Comparison of ENCODE assay signal across 1 cellular context in the genomic region with DNA sequence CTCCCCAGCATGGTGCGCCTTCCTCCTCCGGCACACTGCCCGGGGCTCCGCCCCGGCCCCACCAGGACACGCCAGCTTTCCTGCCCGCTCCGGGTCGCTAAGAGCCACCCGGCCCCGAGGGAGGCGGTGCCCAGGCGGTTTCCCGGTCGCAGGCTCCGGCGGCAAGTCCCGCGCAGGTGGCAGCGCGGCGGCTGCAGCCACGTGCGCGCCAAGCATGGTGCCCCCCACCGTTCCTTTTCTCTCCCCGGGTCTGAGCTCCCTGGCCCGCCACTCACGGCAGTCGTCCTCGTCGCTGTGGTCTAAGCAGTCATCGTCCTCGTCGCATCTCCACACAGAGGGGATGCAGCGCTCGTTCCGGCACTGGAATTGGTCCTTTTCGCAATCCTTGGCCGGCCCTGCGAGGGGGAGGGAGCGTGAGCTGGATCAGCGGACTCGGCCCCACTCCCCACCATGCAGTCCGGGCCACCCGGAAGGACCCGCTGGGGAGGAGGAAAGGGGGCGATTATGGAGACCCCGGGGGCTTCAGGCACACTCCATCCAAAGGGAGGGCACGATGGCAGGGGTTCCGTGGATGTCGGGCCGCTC.
A peak's percentile ranks its signal among the peaks of the same experiment; 100 is the strongest.
TF ChIP-seq lines count a peak whose summit lies in the region.

No MANE protein-coding gene starts in this region.

TF ChIP-seq in HepG2, 621 proteins besides CTCF, POLR2A, EP300 and RAD21 (continued from another document and continues in another):
- TF ChIP-seq, protein P1, sequence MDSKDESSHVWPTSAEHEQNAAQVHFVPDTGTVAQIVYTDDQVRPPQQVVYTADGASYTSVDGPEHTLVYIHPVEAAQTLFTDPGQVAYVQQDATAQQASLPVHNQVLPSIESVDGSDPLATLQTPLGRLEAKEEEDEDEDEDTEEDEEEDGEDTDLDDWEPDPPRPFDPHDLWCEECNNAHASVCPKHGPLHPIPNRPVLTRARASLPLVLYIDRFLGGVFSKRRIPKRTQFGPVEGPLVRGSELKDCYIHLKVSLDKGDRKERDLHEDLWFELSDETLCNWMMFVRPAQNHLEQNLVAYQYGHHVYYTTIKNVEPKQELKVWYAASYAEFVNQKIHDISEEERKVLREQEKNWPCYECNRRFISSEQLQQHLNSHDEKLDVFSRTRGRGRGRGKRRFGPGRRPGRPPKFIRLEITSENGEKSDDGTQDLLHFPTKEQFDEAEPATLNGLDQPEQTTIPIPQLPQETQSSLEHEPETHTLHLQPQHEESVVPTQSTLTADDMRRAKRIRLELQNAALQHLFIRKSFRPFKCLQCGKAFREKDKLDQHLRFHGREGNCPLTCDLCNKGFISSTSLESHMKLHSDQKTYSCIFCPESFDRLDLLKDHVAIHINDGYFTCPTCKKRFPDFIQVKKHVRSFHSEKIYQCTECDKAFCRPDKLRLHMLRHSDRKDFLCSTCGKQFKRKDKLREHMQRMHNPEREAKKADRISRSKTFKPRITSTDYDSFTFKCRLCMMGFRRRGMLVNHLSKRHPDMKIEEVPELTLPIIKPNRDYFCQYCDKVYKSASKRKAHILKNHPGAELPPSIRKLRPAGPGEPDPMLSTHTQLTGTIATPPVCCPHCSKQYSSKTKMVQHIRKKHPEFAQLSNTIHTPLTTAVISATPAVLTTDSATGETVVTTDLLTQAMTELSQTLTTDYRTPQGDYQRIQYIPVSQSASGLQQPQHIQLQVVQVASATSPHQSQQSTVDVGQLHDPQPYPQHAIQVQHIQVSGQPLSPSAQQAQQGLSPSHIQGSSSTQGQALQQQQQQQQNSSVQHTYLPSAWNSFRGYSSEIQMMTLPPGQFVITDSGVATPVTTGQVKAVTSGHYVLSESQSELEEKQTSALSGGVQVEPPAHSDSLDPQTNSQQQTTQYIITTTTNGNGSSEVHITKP (CRISPR knock-in tag; IDR thresholded peaks at IDR 0.05; ENCODE audit: low read depth), result no peak
- TF ChIP-seq, protein P2, sequence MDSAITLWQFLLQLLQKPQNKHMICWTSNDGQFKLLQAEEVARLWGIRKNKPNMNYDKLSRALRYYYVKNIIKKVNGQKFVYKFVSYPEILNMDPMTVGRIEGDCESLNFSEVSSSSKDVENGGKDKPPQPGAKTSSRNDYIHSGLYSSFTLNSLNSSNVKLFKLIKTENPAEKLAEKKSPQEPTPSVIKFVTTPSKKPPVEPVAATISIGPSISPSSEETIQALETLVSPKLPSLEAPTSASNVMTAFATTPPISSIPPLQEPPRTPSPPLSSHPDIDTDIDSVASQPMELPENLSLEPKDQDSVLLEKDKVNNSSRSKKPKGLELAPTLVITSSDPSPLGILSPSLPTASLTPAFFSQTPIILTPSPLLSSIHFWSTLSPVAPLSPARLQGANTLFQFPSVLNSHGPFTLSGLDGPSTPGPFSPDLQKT (CRISPR knock-in tag; IDR thresholded peaks at IDR 0.05; ENCODE audit: borderline replicate concordance), result no peak
- TF ChIP-seq ZNF816 (CRISPR knock-in tag; IDR thresholded peaks at IDR 0.05; ENCODE audit: borderline replicate concordance) (no peak), PAF1 (CRISPR knock-in tag; IDR thresholded peaks at IDR 0.05) (no peak), ZNF724P (CRISPR knock-in tag; IDR thresholded peaks at IDR 0.05; ENCODE audit: borderline replicate concordance) (peak; percentile 56; the same call in 1 of the 2 replicates), SRSF4 (IDR thresholded peaks at IDR 0.05; ENCODE audit: low read depth, low read length, poor library complexity, severe bottlenecking) (peak; percentile 48), CEBPB (IDR thresholded peaks at IDR 0.05; ENCODE audit: borderline replicate concordance, low read depth, low read length) (no peak), ZNF746 (CRISPR knock-in tag; IDR thresholded peaks at IDR 0.05) (no peak), AGO1 (IDR thresholded peaks at IDR 0.05; ENCODE audit: low read depth, low read length, poor library complexity, severe bottlenecking) (no peak), KDM2A (CRISPR knock-in tag; IDR thresholded peaks at IDR 0.05; ENCODE audit: borderline replicate concordance, low read depth) (no peak), SNAPC2 (CRISPR knock-in tag; IDR thresholded peaks at IDR 0.05) (no peak), ZFP36L2 (CRISPR knock-in tag; IDR thresholded peaks at IDR 0.05) (no peak), ZNF235 (CRISPR knock-in tag; IDR thresholded peaks at IDR 0.05; ENCODE audit: borderline replicate concordance) (no peak), STAT5B (CRISPR knock-in tag; IDR thresholded peaks at IDR 0.05) (no peak), ZNF790 (CRISPR knock-in tag; IDR thresholded peaks at IDR 0.05; ENCODE audit: borderline replicate concordance) (0 out of 2 replicates have a peak, but pooled peaks have one; percentile 32), ZNF17 (CRISPR knock-in tag; IDR thresholded peaks at IDR 0.05) (no peak), SIN3A (IDR thresholded peaks at IDR 0.05; ENCODE audit: borderline replicate concordance, low read depth, low read length) (0 out of 2 replicates have a peak, but pooled peaks have one; percentile 55), SP140L (CRISPR knock-in tag; IDR thresholded peaks at IDR 0.05; ENCODE audit: borderline replicate concordance) (no peak), BRCA1 (CRISPR knock-in tag; IDR thresholded peaks at IDR 0.05) (no peak), KIAA2018 (CRISPR knock-in tag; IDR thresholded peaks at IDR 0.05; ENCODE audit: borderline replicate concordance) (no peak), ZNF160 (CRISPR knock-in tag; IDR thresholded peaks at IDR 0.05) (0 out of 2 replicates have a peak, but pooled peaks have one; percentile 37), TBP (CRISPR knock-in tag; IDR thresholded peaks at IDR 0.05) (no peak), MAX (IDR thresholded peaks at IDR 0.05) (peak; percentile 90), FOXC1 (CRISPR knock-in tag; IDR thresholded peaks at IDR 0.05; ENCODE audit: borderline replicate concordance) (peak; percentile 32; the same call in 1 of the 2 replicates)
- TF ChIP-seq, protein P3, sequence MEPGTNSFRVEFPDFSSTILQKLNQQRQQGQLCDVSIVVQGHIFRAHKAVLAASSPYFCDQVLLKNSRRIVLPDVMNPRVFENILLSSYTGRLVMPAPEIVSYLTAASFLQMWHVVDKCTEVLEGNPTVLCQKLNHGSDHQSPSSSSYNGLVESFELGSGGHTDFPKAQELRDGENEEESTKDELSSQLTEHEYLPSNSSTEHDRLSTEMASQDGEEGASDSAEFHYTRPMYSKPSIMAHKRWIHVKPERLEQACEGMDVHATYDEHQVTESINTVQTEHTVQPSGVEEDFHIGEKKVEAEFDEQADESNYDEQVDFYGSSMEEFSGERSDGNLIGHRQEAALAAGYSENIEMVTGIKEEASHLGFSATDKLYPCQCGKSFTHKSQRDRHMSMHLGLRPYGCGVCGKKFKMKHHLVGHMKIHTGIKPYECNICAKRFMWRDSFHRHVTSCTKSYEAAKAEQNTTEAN (CRISPR knock-in tag; conservative IDR thresholded peaks at IDR 0.05), result no peak
- TF ChIP-seq, protein P4, sequence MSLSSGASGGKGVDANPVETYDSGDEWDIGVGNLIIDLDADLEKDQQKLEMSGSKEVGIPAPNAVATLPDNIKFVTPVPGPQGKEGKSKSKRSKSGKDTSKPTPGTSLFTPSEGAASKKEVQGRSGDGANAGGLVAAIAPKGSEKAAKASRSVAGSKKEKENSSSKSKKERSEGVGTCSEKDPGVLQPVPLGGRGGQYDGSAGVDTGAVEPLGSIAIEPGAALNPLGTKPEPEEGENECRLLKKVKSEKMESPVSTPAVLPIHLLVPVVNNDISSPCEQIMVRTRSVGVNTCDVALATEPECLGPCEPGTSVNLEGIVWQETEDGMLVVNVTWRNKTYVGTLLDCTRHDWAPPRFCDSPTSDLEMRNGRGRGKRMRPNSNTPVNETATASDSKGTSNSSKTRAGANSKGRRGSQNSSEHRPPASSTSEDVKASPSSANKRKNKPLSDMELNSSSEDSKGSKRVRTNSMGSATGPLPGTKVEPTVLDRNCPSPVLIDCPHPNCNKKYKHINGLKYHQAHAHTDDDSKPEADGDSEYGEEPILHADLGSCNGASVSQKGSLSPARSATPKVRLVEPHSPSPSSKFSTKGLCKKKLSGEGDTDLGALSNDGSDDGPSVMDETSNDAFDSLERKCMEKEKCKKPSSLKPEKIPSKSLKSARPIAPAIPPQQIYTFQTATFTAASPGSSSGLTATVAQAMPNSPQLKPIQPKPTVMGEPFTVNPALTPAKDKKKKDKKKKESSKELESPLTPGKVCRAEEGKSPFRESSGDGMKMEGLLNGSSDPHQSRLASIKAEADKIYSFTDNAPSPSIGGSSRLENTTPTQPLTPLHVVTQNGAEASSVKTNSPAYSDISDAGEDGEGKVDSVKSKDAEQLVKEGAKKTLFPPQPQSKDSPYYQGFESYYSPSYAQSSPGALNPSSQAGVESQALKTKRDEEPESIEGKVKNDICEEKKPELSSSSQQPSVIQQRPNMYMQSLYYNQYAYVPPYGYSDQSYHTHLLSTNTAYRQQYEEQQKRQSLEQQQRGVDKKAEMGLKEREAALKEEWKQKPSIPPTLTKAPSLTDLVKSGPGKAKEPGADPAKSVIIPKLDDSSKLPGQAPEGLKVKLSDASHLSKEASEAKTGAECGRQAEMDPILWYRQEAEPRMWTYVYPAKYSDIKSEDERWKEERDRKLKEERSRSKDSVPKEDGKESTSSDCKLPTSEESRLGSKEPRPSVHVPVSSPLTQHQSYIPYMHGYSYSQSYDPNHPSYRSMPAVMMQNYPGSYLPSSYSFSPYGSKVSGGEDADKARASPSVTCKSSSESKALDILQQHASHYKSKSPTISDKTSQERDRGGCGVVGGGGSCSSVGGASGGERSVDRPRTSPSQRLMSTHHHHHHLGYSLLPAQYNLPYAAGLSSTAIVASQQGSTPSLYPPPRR (CRISPR knock-in tag; IDR thresholded peaks at IDR 0.05; ENCODE audit: borderline replicate concordance), result peak; percentile 59
- TF ChIP-seq, protein P5, sequence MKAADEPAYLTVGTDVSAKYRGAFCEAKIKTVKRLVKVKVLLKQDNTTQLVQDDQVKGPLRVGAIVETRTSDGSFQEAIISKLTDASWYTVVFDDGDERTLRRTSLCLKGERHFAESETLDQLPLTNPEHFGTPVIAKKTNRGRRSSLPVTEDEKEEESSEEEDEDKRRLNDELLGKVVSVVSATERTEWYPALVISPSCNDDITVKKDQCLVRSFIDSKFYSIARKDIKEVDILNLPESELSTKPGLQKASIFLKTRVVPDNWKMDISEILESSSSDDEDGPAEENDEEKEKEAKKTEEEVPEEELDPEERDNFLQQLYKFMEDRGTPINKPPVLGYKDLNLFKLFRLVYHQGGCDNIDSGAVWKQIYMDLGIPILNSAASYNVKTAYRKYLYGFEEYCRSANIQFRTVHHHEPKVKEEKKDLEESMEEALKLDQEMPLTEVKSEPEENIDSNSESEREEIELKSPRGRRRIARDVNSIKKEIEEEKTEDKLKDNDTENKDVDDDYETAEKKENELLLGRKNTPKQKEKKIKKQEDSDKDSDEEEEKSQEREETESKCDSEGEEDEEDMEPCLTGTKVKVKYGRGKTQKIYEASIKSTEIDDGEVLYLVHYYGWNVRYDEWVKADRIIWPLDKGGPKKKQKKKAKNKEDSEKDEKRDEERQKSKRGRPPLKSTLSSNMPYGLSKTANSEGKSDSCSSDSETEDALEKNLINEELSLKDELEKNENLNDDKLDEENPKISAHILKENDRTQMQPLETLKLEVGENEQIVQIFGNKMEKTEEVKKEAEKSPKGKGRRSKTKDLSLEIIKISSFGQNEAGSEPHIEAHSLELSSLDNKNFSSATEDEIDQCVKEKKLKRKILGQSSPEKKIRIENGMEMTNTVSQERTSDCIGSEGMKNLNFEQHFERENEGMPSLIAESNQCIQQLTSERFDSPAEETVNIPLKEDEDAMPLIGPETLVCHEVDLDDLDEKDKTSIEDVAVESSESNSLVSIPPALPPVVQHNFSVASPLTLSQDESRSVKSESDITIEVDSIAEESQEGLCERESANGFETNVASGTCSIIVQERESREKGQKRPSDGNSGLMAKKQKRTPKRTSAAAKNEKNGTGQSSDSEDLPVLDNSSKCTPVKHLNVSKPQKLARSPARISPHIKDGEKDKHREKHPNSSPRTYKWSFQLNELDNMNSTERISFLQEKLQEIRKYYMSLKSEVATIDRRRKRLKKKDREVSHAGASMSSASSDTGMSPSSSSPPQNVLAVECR (CRISPR knock-in tag; IDR thresholded peaks at IDR 0.05; ENCODE audit: borderline replicate concordance), result peak; percentile 80
